ENCODE assay signal across 32 cellular contexts in genomic region chr22:46982635-46983034, GRCh38.
"Had no signal": no experiment of that assay in that cellular context is flagged by ENCODE, and none has a peak within 500 bp of the region (broad histone marks: within the 10 kb centered on the region; RNA-seq: fewer than 3 reads in every experiment).

No MANE protein-coding gene starts in this region.

- H3K4me2 ChIP-seq: PC-9 had no signal

- H3K27ac Mint-ChIP-seq: activated CD4-positive, alpha-beta T cell treated with anti-CD3 and anti-CD28 coated beads, Interleukin-2, amount 10 ng/mL, durations not matched to agents 24 days and 14 days; activated CD8-positive, alpha-beta T cell treated with anti-CD3 and anti-CD28 coated beads for 36 hours; activated naive CD4-positive, alpha-beta T cell treated with anti-CD3 and anti-CD28 coated beads, Interleukin-2, amount 50 U/mL, for 24 hours; activated T-cell treated with anti-CD3 and anti-CD28 coated beads, Interleukin-2, amount 50 U/mL, for 72 hours; activated T-helper 17 cell treated with anti-CD3 and anti-CD28 coated beads, Interleukin-2, amount 50 U/mL, for 72 hours; brain had no signal

- H3K9me3 Mint-ChIP-seq: activated CD4-positive, alpha-beta T cell treated with anti-CD3 and anti-CD28 coated beads, Interleukin-2, amount 10 ng/mL, durations not matched to agents 24 days and 14 days; activated CD8-positive, alpha-beta T cell treated with anti-CD3 and anti-CD28 coated beads for 36 hours; activated naive CD4-positive, alpha-beta T cell treated with anti-CD3 and anti-CD28 coated beads, Interleukin-2, amount 50 U/mL, for 24 hours; activated T-cell treated with anti-CD3 and anti-CD28 coated beads, Interleukin-2, amount 50 U/mL, for 72 hours; activated T-helper 17 cell treated with anti-CD3 and anti-CD28 coated beads, Interleukin-2, amount 50 U/mL, for 72 hours had no signal

- ATAC-seq: activated CD8-positive, alpha-beta T cell treated with anti-CD3 and anti-CD28 coated beads for 36 hours; activated T-cell treated with anti-CD3 and anti-CD28 coated beads, Interleukin-2, amount 50 U/mL, for 72 hours; activated T-helper 17 cell treated with anti-CD3 and anti-CD28 coated beads, Interleukin-2, amount 50 U/mL, for 72 hours; Right ventricle myocardium inferior had no signal

- H2AFZ ChIP-seq: PC-9 had no signal

- H3K4me1 Mint-ChIP-seq: activated CD4-positive, alpha-beta T cell treated with anti-CD3 and anti-CD28 coated beads, Interleukin-2, amount 10 ng/mL, durations not matched to agents 24 days and 14 days had no signal

- DNase-seq: activated CD4-positive, alpha-beta T cell treated with anti-CD3 and anti-CD28 coated beads, Interleukin-2, amount 10 ng/mL, durations not matched to agents 24 days and 14 days; activated CD4-positive, alpha-beta T cell treated with anti-CD3 and anti-CD28 coated beads, Interleukin-2, amount 50 U/mL, for 4 hours; activated CD8-positive, alpha-beta T cell treated with anti-CD3 and anti-CD28 coated beads for 36 hours; activated gamma-delta T cell; activated naive CD4-positive, alpha-beta T cell treated with Interleukin-2 at 50 U/mL for 16 hours; activated T-cell treated with anti-CD3 and anti-CD28 coated beads, Interleukin-2, amount 50 U/mL, for 1 hour; activated T-cell treated with anti-CD3 and anti-CD28 coated beads, Interleukin-2, amount 50 U/mL, for 72 hours; anterior cingulate cortex; caudate nucleus; Kasumi-1; KG1; MM.1S; MV-4-11; NCI-H1092; NCI-H146; NCI-H187; NCI-H2029 treated with DMSO at 0.1 percent for 48 hours; NCI-H2107; NCI-H2171; NCI-H510A; NCI-H526; NCI-H748 treated with DMSO at 0.1 percent for 48 hours; NK-92 treated with Interleukin-12 subunit alpha and Interleukin-12 subunit beta, amount 100 ng/mL, for 24 hours; PC-9; SIG-M5; T1000; WERI-Rb-1 had no signal

- H3K27me3 Mint-ChIP-seq: activated CD4-positive, alpha-beta T cell treated with anti-CD3 and anti-CD28 coated beads, Interleukin-2, amount 10 ng/mL, durations not matched to agents 24 days and 14 days; activated CD8-positive, alpha-beta T cell treated with anti-CD3 and anti-CD28 coated beads for 36 hours; activated naive CD4-positive, alpha-beta T cell treated with anti-CD3 and anti-CD28 coated beads, Interleukin-2, amount 50 U/mL, for 24 hours; activated T-helper 17 cell treated with anti-CD3 and anti-CD28 coated beads, Interleukin-2, amount 50 U/mL, for 72 hours; brain had no signal

- H3K4me3 ChIP-seq: PC-9 had no signal

- H3K4me3 Mint-ChIP-seq: activated CD4-positive, alpha-beta T cell treated with anti-CD3 and anti-CD28 coated beads, Interleukin-2, amount 10 ng/mL, durations not matched to agents 24 days and 14 days; activated CD8-positive, alpha-beta T cell treated with anti-CD3 and anti-CD28 coated beads for 36 hours; activated naive CD4-positive, alpha-beta T cell treated with anti-CD3 and anti-CD28 coated beads, Interleukin-2, amount 50 U/mL, for 24 hours; activated T-cell treated with anti-CD3 and anti-CD28 coated beads, Interleukin-2, amount 50 U/mL, for 72 hours; activated T-helper 17 cell treated with anti-CD3 and anti-CD28 coated beads, Interleukin-2, amount 50 U/mL, for 72 hours; brain had no signal

- H3K27ac ChIP-seq: PC-9, RWPE1, WERI-Rb-1 had no signal
